In genomic region chr9:35161713-35162604, GRCh38 we compare ENCODE assay signal across 8 cellular contexts. TPM values are rescaled to one million over a fixed set of nuclear protein-coding genes. Genes with fewer than 3 reads are reported as not detected.
DNase-seq lines count a peak whose midpoint lies in the region; ATAC-seq and TF ChIP-seq lines count a peak whose summit lies in the region.

Gene UNC13B, plus strand, starts transcription at chr9:35162009. Its CDS starts 275 bp downstream, at chr9:35162284.

- no peaks in the 10 kb centered on the region for H3K9me3 ChIP-seq in right lobe of liver

- TF ChIP-seq CTCF in right lobe of liver (IDR thresholded peaks at IDR 0.05), result peak; percentile 12 to 40 (median 30)

- H3K27ac ChIP-seq in right lobe of liver, result peak within 1 kb of the TSS; percentile 88 to 92 (median 90)

- WGBS in right lobe of liver (ENCODE audit: insufficient coverage, low coverage, low lambda C conversion rate, missing lambda C conversion rate), result under 1% methylated on average over 44 of the region's 70 CpGs

- peak within 1 kb of the TSS; percentile 78 for H3K4me3 Mint-ChIP-seq in activated CD8-positive, alpha-beta T cell treated with anti-CD3 and anti-CD28 coated beads, Interleukin-2, amount 10 ng/mL, durations not matched to agents 7 days and 5 days

- CTCF ChIA-PET in activated CD8-positive, alpha-beta T cell treated with anti-CD3 and anti-CD28 coated beads, Interleukin-2, amount 10 ng/mL, durations not matched to agents 7 days and 5 days (lab: Charles Lee), result interaction anchor here (0.6 to 1.0 kb wide), 4 partner anchors 23 to 460 kb away, joined by 3 to 4 read pairs (median 3); no protein-coding TSS in a partner anchor

- in situ Hi-C loops in GM18951 (cut with MboI; ENCODE audit: low sequenced_read_pairs, unreplicated experiment), result no loop called here

- H3K4me3 ChIP-seq in right lobe of liver, result peak within 1 kb of the TSS; percentile 76 to 92 (median 82)

- POLR2A ChIA-PET in activated CD8-positive, alpha-beta T cell treated with anti-CD3 and anti-CD28 coated beads, Interleukin-2, amount 10 ng/mL, durations not matched to agents 7 days and 5 days (lab: Charles Lee), result interaction anchor here (0.7 kb wide), 1 partner anchor 1028 kb away, joined by 3 read pairs; no protein-coding TSS in a partner anchor

- ATAC-seq in HG03442 (IDR thresholded peaks at IDR 0.05; ENCODE audit: unreplicated experiment) (peak; percentile 63), right lobe of liver (peak; percentile 97 to 99 (median 98))
- ATAC-seq in activated CD8-positive, alpha-beta T cell treated with anti-CD3 and anti-CD28 coated beads, Interleukin-2, amount 10 ng/mL, durations not matched to agents 7 days and 5 days, result peak; percentile 84

- no peaks in the 10 kb centered on the region for H3K27me3 ChIP-seq in right lobe of liver

- TF ChIP-seq POLR2A in GM18951 (IDR thresholded peaks at IDR 0.05; ENCODE audit: extremely low read depth, insufficient read depth, insufficient read length) (peak; percentile 58), right lobe of liver (IDR thresholded peaks at IDR 0.05) (peak; percentile 85)

- peak; percentile 78 for DNase-seq in A172 (ENCODE audit: low spot score)
- peak; percentile 98 for DNase-seq in NCI-H748 (lab: John Stamatoyannopoulos, UW; ENCODE audit: unreplicated experiment)
- peak; percentile 77 for DNase-seq in activated CD8-positive, alpha-beta T cell treated with anti-CD3 and anti-CD28 coated beads, Interleukin-2, amount 10 ng/mL, durations not matched to agents 7 days and 5 days
- peak; percentile 98 for DNase-seq in ecto neural progenitor cell (ENCODE audit: low spot score)
- peak; percentile 96 to 98 (median 97) for DNase-seq in right lobe of liver
- DNase-seq in stimulated activated CD4-positive, alpha-beta T cell treated with anti-CD3 and anti-CD28 coated beads, Interleukin-4, amount 100 ng/mL, for 1 hour, result peak; percentile 74

- H3K36me3 ChIP-seq in right lobe of liver, result no peaks in the 10 kb centered on the region

- H3K36me3 Mint-ChIP-seq in activated CD8-positive, alpha-beta T cell treated with anti-CD3 and anti-CD28 coated beads, Interleukin-2, amount 10 ng/mL, durations not matched to agents 7 days and 5 days (ENCODE audit: low read depth), result no peaks in the 10 kb centered on the region

- H3K27me3 Mint-ChIP-seq in activated CD8-positive, alpha-beta T cell treated with anti-CD3 and anti-CD28 coated beads, Interleukin-2, amount 10 ng/mL, durations not matched to agents 7 days and 5 days (ENCODE audit: low read depth), result peaks cover 24% of the 10 kb centered on the region

- intact Hi-C loops in right lobe of liver (cut with DNase I), result no loop called here

- H3K4me1 Mint-ChIP-seq in activated CD8-positive, alpha-beta T cell treated with anti-CD3 and anti-CD28 coated beads, Interleukin-2, amount 10 ng/mL, durations not matched to agents 7 days and 5 days (ENCODE audit: low read depth), result peaks cover 35% of the 10 kb centered on the region

- H3K4me1 ChIP-seq in right lobe of liver, result peaks cover 0 to 13% (median 6%) of the 10 kb centered on the region in 4 donors

- peak within 1 kb of the TSS; percentile 57 for H3K27ac Mint-ChIP-seq in activated CD8-positive, alpha-beta T cell treated with anti-CD3 and anti-CD28 coated beads, Interleukin-2, amount 10 ng/mL, durations not matched to agents 7 days and 5 days

- peaks cover 5% of the 10 kb centered on the region for H3K9me3 Mint-ChIP-seq in activated CD8-positive, alpha-beta T cell treated with anti-CD3 and anti-CD28 coated beads, Interleukin-2, amount 10 ng/mL, durations not matched to agents 7 days and 5 days (ENCODE audit: insufficient read depth)

RNA-seq across cellular contexts. Expression of gene UNC13B, which starts in this region (rescaled TPM):
- 6.7 and 7.5 TPM in 2 replicates for total RNA-seq in A172 (2014; rRNA removed; shearing (Covaris generic))
- under 1 TPM; 0.29 to 0.57 TPM for total RNA-seq in activated CD8-positive, alpha-beta T cell treated with anti-CD3 and anti-CD28 coated beads, Interleukin-2, amount 10 ng/mL, durations not matched to agents 7 days and 5 days
- 10 to 100 TPM; 14.5 to 23.0 (median 20.7) TPM for total RNA-seq in right lobe of liver

Comparison
In these comparisons a context has a peak if more than half of its experiments do, and no peak if none do; other contexts are left out.
1. Peak in every context shown above with its lines: DNase-seq, ATAC-seq, H3K4me3 ChIP-seq and H3K27ac ChIP-seq.
2. Peak in DNase-seq and ATAC-seq in activated CD8-positive, alpha-beta T cell treated with anti-CD3 and anti-CD28 coated beads, Interleukin-2, amount 10 ng/mL, durations not matched to agents 7 days and 5 days; RNA of the gene not detected or under 1 TPM.